33 cellular contexts compared by ENCODE assay signal in genomic region chr3:103025880-103026279, GRCh38.
"Had no signal": no experiment of that assay in that cellular context is flagged by ENCODE, and none has a peak within 500 bp of the region (broad histone marks: within the 10 kb centered on the region; RNA-seq: fewer than 3 reads in every experiment).

No MANE protein-coding gene starts in this region.

- H3K36me3 ChIP-seq: WERI-Rb-1 had no signal

- H2AFZ ChIP-seq: PC-9 had no signal

- H3K9me3 Mint-ChIP-seq: activated CD8-positive, alpha-beta T cell treated with anti-CD3 and anti-CD28 coated beads for 36 hours; activated naive CD4-positive, alpha-beta T cell treated with anti-CD3 and anti-CD28 coated beads for 36 hours; activated naive CD4-positive, alpha-beta T cell treated with anti-CD3 and anti-CD28 coated beads, Interleukin-2, amount 50 U/mL, for 72 hours; activated T-cell treated with anti-CD3 and anti-CD28 coated beads, Interleukin-2, amount 50 U/mL, for 24 hours; brain had no signal

- H3K27ac ChIP-seq: PC-9, RWPE1, WERI-Rb-1 had no signal

- H3K27ac Mint-ChIP-seq: activated CD8-positive, alpha-beta T cell treated with anti-CD3 and anti-CD28 coated beads for 36 hours; activated naive CD4-positive, alpha-beta T cell treated with anti-CD3 and anti-CD28 coated beads for 36 hours; activated naive CD4-positive, alpha-beta T cell treated with anti-CD3 and anti-CD28 coated beads, Interleukin-2, amount 50 U/mL, for 72 hours; activated T-cell treated with anti-CD3 and anti-CD28 coated beads, Interleukin-2, amount 50 U/mL, for 24 hours; brain had no signal

- H3K27me3 Mint-ChIP-seq: activated CD8-positive, alpha-beta T cell treated with anti-CD3 and anti-CD28 coated beads for 36 hours; activated T-cell treated with anti-CD3 and anti-CD28 coated beads, Interleukin-2, amount 50 U/mL, for 24 hours; brain had no signal

- H3K4me3 ChIP-seq: PC-9 had no signal

- H3K4me2 ChIP-seq: PC-9 had no signal

- ATAC-seq: activated CD8-positive, alpha-beta T cell treated with anti-CD3 and anti-CD28 coated beads for 36 hours; activated naive CD4-positive, alpha-beta T cell treated with anti-CD3 and anti-CD28 coated beads, Interleukin-2, amount 50 U/mL, for 72 hours; Right ventricle myocardium inferior; SK-N-SH treated with all-trans-retinoic acid at 6 μM for 48 hours had no signal

- DNase-seq: activated CD4-positive, alpha-beta T cell treated with anti-CD3 and anti-CD28 coated beads for 1 hour; activated CD4-positive, alpha-beta T cell treated with anti-CD3 and anti-CD28 coated beads for 48 hours; activated CD4-positive, alpha-beta T cell treated with anti-CD3 and anti-CD28 coated beads, Interleukin-2, amount 50 U/mL, for 4 hours; activated CD4-positive, CD25-positive, alpha-beta regulatory T cell; activated CD8-positive, alpha-beta T cell treated with anti-CD3 and anti-CD28 coated beads for 36 hours; activated gamma-delta T cell treated with Interleukin-2 at 50 U/mL for 16 hours; activated naive CD4-positive, alpha-beta T cell treated with anti-CD3 and anti-CD28 coated beads for 36 hours; activated T-cell treated with anti-CD3 and anti-CD28 coated beads, Interleukin-2, amount 50 U/mL, for 24 hours; anterior cingulate cortex; caudate nucleus; cerebellar nuclear complex; cortex of kidney; MM.1S; NCI-H1092 treated with DMSO at 0.1 percent for 48 hours; NCI-H1417; NCI-H146; NCI-H187; NCI-H2029 treated with DMSO at 0.1 percent for 48 hours; NCI-H2107; NCI-H2171; NCI-H510A; NCI-H526; NCI-H748 treated with DMSO at 0.1 percent for 48 hours; NK-92 treated with Interleukin-12 subunit alpha and Interleukin-12 subunit beta, amount 100 ng/mL, for 24 hours; PC-9; SIG-M5; T1000; WERI-Rb-1 had no signal

- H3K36me3 Mint-ChIP-seq: activated naive CD4-positive, alpha-beta T cell treated with anti-CD3 and anti-CD28 coated beads, Interleukin-2, amount 50 U/mL, for 72 hours; brain had no signal

- H3K4me3 Mint-ChIP-seq: activated CD8-positive, alpha-beta T cell treated with anti-CD3 and anti-CD28 coated beads for 36 hours; activated naive CD4-positive, alpha-beta T cell treated with anti-CD3 and anti-CD28 coated beads for 36 hours; activated T-cell treated with anti-CD3 and anti-CD28 coated beads, Interleukin-2, amount 50 U/mL, for 24 hours; brain had no signal

- H3K4me1 Mint-ChIP-seq: brain had no signal
